ENCODE assay signal across 27 cellular contexts in genomic region chr22:26448334-26448733, GRCh38.
"Had no signal": no experiment of that assay in that cellular context is flagged by ENCODE, and none has a peak within 500 bp of the region (broad histone marks: within the 10 kb centered on the region; RNA-seq: fewer than 3 reads in every experiment).

No MANE protein-coding gene starts in this region.

- H3K9me3 ChIP-seq: ascending aorta, esophagus squamous epithelium, left lung, pancreas, prostate gland, stomach, tibial artery, upper lobe of right lung had no signal

- H3K4me3 ChIP-seq: ascending aorta, esophagus squamous epithelium, left lung, pancreas, prostate gland, smooth muscle cell, stomach, tibial artery, upper lobe of right lung had no signal

- H3K27me3 ChIP-seq: ascending aorta, esophagus squamous epithelium, left lung, pancreas, stomach, tibial artery, upper lobe of right lung had no signal

- DNase-seq: activated CD4-positive, alpha-beta T cell treated with anti-CD3 and anti-CD28 coated beads for 1 hour; activated CD4-positive, alpha-beta T cell treated with anti-CD3 and anti-CD28 coated beads, Interleukin-2, amount 50 U/mL, for 1 hour; activated CD8-positive, alpha-beta T cell treated with anti-CD3 and anti-CD28 coated beads for 36 hours; activated naive CD4-positive, alpha-beta T cell; activated naive CD8-positive, alpha-beta T cell treated with anti-CD3 and anti-CD28 coated beads, Interleukin-2, amount 10 ng/mL, durations not matched to agents 7 days and 5 days; activated T-cell treated with anti-CD3 and anti-CD28 coated beads, Interleukin-2, amount 50 U/mL, for 4 hours; esophagus squamous epithelium; foreskin melanocyte; left lung; nephron progenitor cell; nucleus accumbens; pancreas; retina; stimulated activated CD4-positive, alpha-beta T cell treated with anti-CD3 and anti-CD28 coated beads, Interleukin-1b, Interleukin-23, amount 100 ng/mL, for 48 hours; stimulated activated CD4-positive, alpha-beta T cell treated with anti-CD3 and anti-CD28 coated beads, Interleukin-4, amount 100 ng/mL, for 4 hours; stimulated activated CD8-positive, alpha-beta memory T cell treated with anti-CD3 and anti-CD28 coated beads, Interleukin-4, amount 100 ng/mL, for 48 hours; stimulated activated naive B cell treated with anti-CD40 and anti-IgM and Interleukin-4, amounts not matched to agents 10 μg/mL and 1 μg/mL and 100 μg/mL, for 72 hours; T-helper 17 cell; T1000; upper lobe of right lung had no signal

- ATAC-seq: activated CD8-positive, alpha-beta T cell treated with anti-CD3 and anti-CD28 coated beads for 36 hours; activated T-cell treated with anti-CD3 and anti-CD28 coated beads, Interleukin-2, amount 50 U/mL, for 4 hours; left lung; pancreas; stimulated activated naive B cell treated with anti-CD40 and anti-IgM and Interleukin-4, amounts not matched to agents 10 μg/mL and 1 μg/mL and 100 μg/mL, for 72 hours; T-helper 17 cell; upper lobe of right lung; WTC11 had no signal

- H3K36me3 ChIP-seq: prostate gland had no signal

- H3K4me1 ChIP-seq: ascending aorta, left lung, pancreas, prostate gland, tibial artery, upper lobe of right lung had no signal

- H3K27ac ChIP-seq: ascending aorta, epithelial cell of prostate, esophagus squamous epithelium, left lung, pancreas, prostate gland, tibial artery, upper lobe of right lung had no signal
